ENCODE assay signal across 4 cellular contexts in the genomic region with DNA sequence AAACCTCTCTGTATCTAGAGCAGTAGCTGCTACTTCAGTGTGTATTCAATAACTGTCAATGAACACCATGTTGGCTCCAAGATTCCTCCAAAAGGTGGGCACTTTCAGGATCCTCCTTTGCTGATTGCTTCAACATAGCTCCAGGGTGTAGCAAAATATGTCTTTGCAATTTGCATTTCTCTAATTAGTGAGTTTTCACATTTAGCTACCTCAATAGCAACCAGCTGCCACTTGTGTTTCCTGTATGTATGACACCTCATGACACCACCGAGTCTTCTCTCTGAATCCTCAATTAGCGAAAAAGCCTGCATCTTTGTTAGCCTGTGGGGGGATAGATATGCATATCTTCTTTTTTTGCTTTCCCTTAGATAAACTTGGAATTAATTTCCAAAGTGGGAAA.
"Had no signal": no experiment of that assay in that cellular context is flagged by ENCODE, and none has a peak within 500 bp of the region (broad histone marks: within the 10 kb centered on the region; RNA-seq: fewer than 3 reads in every experiment).

No MANE protein-coding gene starts in this region.

- H2AFZ ChIP-seq: GM23338 had no signal

- H3K4me3 ChIP-seq: GM23338 had no signal

- DNase-seq: H9, HCEC 1CT, IMR-90 had no signal

- H3K4me2 ChIP-seq: GM23338 had no signal

- ATAC-seq: GM23338 had no signal
